8 cellular contexts compared by ENCODE assay signal in genomic region chr17:42016952-42017865, GRCh38. TPM values are rescaled to one million over a fixed set of nuclear protein-coding genes. Genes with fewer than 3 reads are reported as not detected.
DNase-seq lines count a peak whose midpoint lies in the region; ATAC-seq and TF ChIP-seq lines count a peak whose summit lies in the region.

TSS of gene DNAJC7 (minus strand) at chr17:42017439. CDS start at chr17:42017416, 23 bp downstream.

- peak within 1 kb of the TSS; percentile 58 for H3K27ac ChIP-seq in PC-3 (ENCODE audit: low read length)

- H3K4me1 ChIP-seq in PC-3 (ENCODE audit: insufficient read depth, low read length) (peaks cover 17% of the 10 kb centered on the region), mucosa of stomach (ENCODE audit: control insufficient read depth, insufficient read depth, low read length) (peaks cover 33% of the 10 kb centered on the region)

- H3K4me3 ChIP-seq in PC-3 (ENCODE audit: low read length) (peak within 1 kb of the TSS; percentile 94), mucosa of stomach (ENCODE audit: low read length) (peak within 1 kb of the TSS; percentile 88)

- peak; percentile 76 for DNase-seq in DMS 273 treated with DMSO at 0.1 percent for 48 hours (lab: John Stamatoyannopoulos, UW)
- peak; percentile 81 for DNase-seq in PC-3
- peak; percentile 89 for DNase-seq in activated T-cell treated with anti-CD3 and anti-CD28 coated beads for 48 hours (ENCODE audit: low read depth)
- peak; percentile 93 to 95 for DNase-seq in erythroblast (lab: John Stamatoyannopoulos, UW)
- DNase-seq in stimulated activated CD8-positive, alpha-beta memory T cell treated with anti-CD3 and anti-CD28 coated beads, Interleukin-4, amount 100 ng/mL, for 48 hours, result peak; percentile 90

- H3K36me3 ChIP-seq in PC-3 (ENCODE audit: low read depth, low read length) (no peaks in the 10 kb centered on the region), mucosa of stomach (ENCODE audit: control insufficient read depth, insufficient read depth, low read length) (peaks cover 2% of the 10 kb centered on the region)

- CTCF ChIA-PET in PC-3 (lab: Charles Lee), result interaction anchor here (0.6 to 1.3 kb wide), 2 partner anchors 15 to 54 kb away, joined by 3 to 6 read pairs; no protein-coding TSS in a partner anchor

- no peaks in the 10 kb centered on the region for H3K9me3 Mint-ChIP-seq in IgD-negative memory B cell

- BruUV-seq in PC-3 (replicated peaks; lab: Mats Ljungman, UMichigan), result TSS peak; percentile 65

- no peaks in the 10 kb centered on the region for H4K20me1 ChIP-seq in PC-3 (ENCODE audit: low read length)

- intact Hi-C loops in PC-3 (cut with micrococcal nuclease), result loop anchor here (1.0 kb wide), 1 partner anchor 51 kb away; the partner anchor contains the start of gene CNP

- H3K4me2 ChIP-seq in PC-3 (ENCODE audit: low read length), result peak within 1 kb of the TSS; percentile 94

- H3K27me3 ChIP-seq in PC-3 (ENCODE audit: low read length) (no peaks in the 10 kb centered on the region), mucosa of stomach (ENCODE audit: control insufficient read depth, insufficient read depth, low read length) (no peaks in the 10 kb centered on the region)

- H3K9me2 ChIP-seq in PC-3 (replicated peaks; ENCODE audit: low read length), result no peaks in the 10 kb centered on the region

- H3K79me2 ChIP-seq in PC-3 (ENCODE audit: low read length), result peaks cover 67% of the 10 kb centered on the region

- H3K4me3 Mint-ChIP-seq in IgD-negative memory B cell, result peak within 1 kb of the TSS; percentile 95 to 99 (median 99)

- H3K27me3 Mint-ChIP-seq in IgD-negative memory B cell, result no peaks in the 10 kb centered on the region

- peak; percentile 70 for ATAC-seq in GM21528 (IDR thresholded peaks at IDR 0.05; ENCODE audit: low FRiP score, unreplicated experiment)
- ATAC-seq in PC-3, result peak; percentile 87

- POLR2A ChIA-PET in PC-3 (lab: Charles Lee; ENCODE audit: unreplicated experiment), result interaction anchor here (0.6 to 1.0 kb wide), 7 partner anchors 18 to 1801 kb away, joined by 3 to 7 read pairs (median 4); partner anchors contain the start of genes CNP, EIF1 and KLHL11

- peak within 1 kb of the TSS; percentile 93 to 99 (median 99) for H3K27ac Mint-ChIP-seq in IgD-negative memory B cell

- H2AFZ ChIP-seq in PC-3 (ENCODE audit: low read length), result peak within 1 kb of the TSS; percentile 76

- no peak for TF ChIP-seq CTCF in PC-3 (conservative IDR thresholded peaks at IDR 0.05; ENCODE audit: low read depth, low read length)

- H3K9me3 ChIP-seq in PC-3 (ENCODE audit: low read length), result no peaks in the 10 kb centered on the region
- no peaks in the 10 kb centered on the region for H3K9me3 ChIP-seq in mucosa of stomach (ENCODE audit: control insufficient read depth, low read length)

- no peaks in the 10 kb centered on the region for H3F3A ChIP-seq in PC-3 (ENCODE audit: low read length, unreplicated experiment)

- H3K9ac ChIP-seq in PC-3 (ENCODE audit: low read length), result peak within 1 kb of the TSS; percentile 96
- H3K9ac ChIP-seq in mucosa of stomach (ENCODE audit: low read length), result peak within 1 kb of the TSS; percentile 98

- peaks cover 39 to 52% (median 50%) of the 10 kb centered on the region in 3 donors for H3K4me1 Mint-ChIP-seq in IgD-negative memory B cell

- peaks cover 2% of the 10 kb centered on the region for H3K36me3 Mint-ChIP-seq in IgD-negative memory B cell

- TF ChIP-seq POLR2A in erythroblast (IDR thresholded peaks at IDR 0.05; ENCODE audit: low read length), result peak; percentile 90

RNA-seq across cellular contexts. Expression of gene DNAJC7, which starts in this region (rescaled TPM):
- polyA plus RNA-seq in IgD-negative memory B cell, result 82.3 TPM
- 60.1 and 76.3 TPM in 2 replicates for total RNA-seq in PC-3 (2014; rRNA removed)

Comparison
In these comparisons a context has a peak if more than half of its experiments do, and no peak if none do; other contexts are left out.
1. Peak in every context shown above with its lines: DNase-seq, ATAC-seq, H3K4me3 ChIP-seq and H3K27ac ChIP-seq.